26 cellular contexts compared by ENCODE assay signal in the genomic region with DNA sequence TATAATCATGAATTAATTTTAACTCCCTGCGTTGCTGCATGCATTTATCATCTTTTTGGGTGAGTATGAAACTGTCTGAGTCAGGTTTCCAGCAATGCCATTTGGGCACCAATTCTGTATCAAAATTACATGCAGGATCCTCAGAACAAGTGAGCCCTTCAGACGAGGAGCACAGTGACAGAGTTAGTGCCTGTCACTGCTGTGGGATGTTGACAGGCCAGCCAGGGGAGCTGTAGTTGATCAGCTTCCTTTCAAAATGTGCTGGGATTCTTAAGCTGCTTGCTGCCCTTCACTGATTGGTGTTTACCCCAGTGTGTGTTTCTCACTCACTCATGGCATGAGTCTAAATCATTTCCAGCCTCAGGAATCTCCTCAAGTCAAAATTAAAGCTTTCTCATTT.
"Had no signal": no experiment of that assay in that cellular context is flagged by ENCODE, and none has a peak within 500 bp of the region (broad histone marks: within the 10 kb centered on the region; RNA-seq: fewer than 3 reads in every experiment).

No MANE protein-coding gene starts in this region.

- H3K36me3 ChIP-seq: pancreas, prostate gland, right lobe of liver, uterus had no signal

- H3K27ac ChIP-seq: hepatocyte, pancreas, prostate gland, right lobe of liver, tibial nerve, uterus had no signal

- DNase-seq: head of caudate nucleus; islet precursor cell; left cardiac atrium; midbrain; mucosa of descending colon; naive thymus-derived CD4-positive, alpha-beta T cell; pancreas; posterior cingulate gyrus; retina; right lobe of liver; stimulated activated CD4-positive, alpha-beta T cell treated with anti-CD3 and anti-CD28 coated beads, Interleukin-1b, Interleukin-23, amount 100 ng/mL, for 48 hours; stimulated activated CD4-positive, alpha-beta T cell treated with anti-CD3 and anti-CD28 coated beads, Interleukin-2, amount 100 ng/mL, for 48 hours; stimulated activated CD4-positive, alpha-beta T cell treated with anti-CD3 and anti-CD28 coated beads, Interleukin-4, amount 100 ng/mL, for 4 hours; stimulated activated CD8-positive, alpha-beta memory T cell treated with anti-CD3 and anti-CD28 coated beads, Interleukin-4, amount 100 ng/mL, for 48 hours; stimulated activated naive CD4-positive, alpha-beta T cell treated with Interleukin-2 at 50 U/mL for 16 hours; stimulated activated naive CD8-positive, alpha-beta T cell treated with anti-CD3 and anti-CD28 coated beads, Interleukin-15, amount 100 ng/mL, for 72 hours; substantia nigra; uterus had no signal

- H3K27me3 ChIP-seq: hepatocyte, pancreas, right lobe of liver, tibial nerve, uterus had no signal

- H3K4me3 ChIP-seq: hepatocyte, lung, mucosa of descending colon, pancreas, prostate gland, right lobe of liver, smooth muscle cell, tibial nerve, uterus had no signal

- H3K9me3 ChIP-seq: mucosa of descending colon, pancreas, prostate gland, right lobe of liver, tibial nerve, uterus had no signal

- ATAC-seq: left lobe of liver; mucosa of descending colon; naive thymus-derived CD4-positive, alpha-beta T cell; natural killer cell treated with Interleukin-12 subunit alpha and Interleukin-12 subunit beta and Interleukin-15 and Interleukin-18, amount 100 ng/mL, for 72 hours; pancreas; right lobe of liver; stimulated activated memory B cell treated with anti-CD40 and anti-IgM and Interleukin-4, amounts not matched to agents 10 μg/mL and 1 μg/mL and 100 μg/mL, for 72 hours; stimulated activated naive CD8-positive, alpha-beta T cell treated with anti-CD3 and anti-CD28 coated beads, Interleukin-15, amount 100 ng/mL, for 72 hours had no signal

- H3K4me1 ChIP-seq: pancreas, prostate gland, right lobe of liver, uterus had no signal
